ENCODE assay signal across 34 cellular contexts in the genomic region with DNA sequence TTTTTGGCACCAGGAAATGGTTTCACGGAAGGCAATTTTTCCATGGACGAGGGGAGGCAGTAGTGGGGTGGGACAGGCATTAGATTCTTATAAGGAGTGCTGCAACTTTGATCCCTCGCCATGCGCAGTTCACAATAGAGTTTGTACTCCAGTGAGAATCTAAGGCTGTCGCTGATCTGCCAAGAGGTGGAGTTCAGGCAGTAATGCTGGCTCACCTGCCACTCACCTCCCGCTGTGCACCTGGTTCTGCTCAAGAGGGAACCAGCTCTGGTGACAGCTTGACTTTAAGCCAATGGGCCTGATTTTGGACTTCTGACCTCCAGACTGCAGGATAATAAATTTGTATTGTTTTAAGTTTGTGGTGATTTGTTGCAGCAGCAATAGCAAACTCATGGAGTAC.
"Had no signal": no experiment of that assay in that cellular context is flagged by ENCODE, and none has a peak within 500 bp of the region (broad histone marks: within the 10 kb centered on the region; RNA-seq: fewer than 3 reads in every experiment).

No MANE protein-coding gene starts in this region.

- H3K4me3 ChIP-seq: adrenal gland, body of pancreas, breast epithelium had no signal

- H3K27me3 ChIP-seq: adrenal gland, body of pancreas, brain microvascular endothelial cell, breast epithelium had no signal

- H3K36me3 ChIP-seq: adrenal gland, brain microvascular endothelial cell, breast epithelium had no signal

- DNase-seq: activated B cell treated with CpG ODN at 0.5 μM for 24 hours; activated CD4-positive, alpha-beta memory T cell treated with anti-CD3 and anti-CD28 coated beads for 36 hours; activated CD4-positive, alpha-beta T cell treated with anti-CD3 and anti-CD28 coated beads for 4 hours; activated CD4-positive, alpha-beta T cell treated with anti-CD3 and anti-CD28 coated beads, Interleukin-2, amount 10 ng/mL, durations not matched to agents 24 days and 14 days; activated CD4-positive, alpha-beta T cell treated with anti-CD3 and anti-CD28 coated beads, Interleukin-2, amount 50 U/mL, for 1 hour; activated CD4-positive, alpha-beta T cell treated with anti-CD3 and anti-CD28 coated beads, Interleukin-2, amount 50 U/mL, for 4 hours; activated CD4-positive, CD25-positive, alpha-beta regulatory T cell treated with anti-CD3 and anti-CD28 coated beads, Interleukin-2, amount 50 U/mL, for 72 hours; activated CD8-positive, alpha-beta memory T cell treated with anti-CD3 and anti-CD28 coated beads, Interleukin-2, amount 50 U/mL, for 4 hours; activated CD8-positive, alpha-beta T cell treated with anti-CD3 and anti-CD28 coated beads for 36 hours; activated effector memory CD4-positive, alpha-beta T cell treated with anti-CD3 and anti-CD28 coated beads, Interleukin-2, amount 50 U/mL, for 16 hours; activated gamma-delta T cell treated with Interleukin-2 at 50 U/mL for 16 hours; activated naive CD4-positive, alpha-beta T cell; activated naive CD4-positive, alpha-beta T cell treated with anti-CD3 and anti-CD28 coated beads for 36 hours; activated naive CD4-positive, alpha-beta T cell treated with anti-CD3 and anti-CD28 coated beads, Interleukin-2, amount 50 U/mL, for 16 hours; activated naive CD8-positive, alpha-beta T cell treated with anti-CD3 and anti-CD28 coated beads for 36 hours; activated T-cell treated with anti-CD3 and anti-CD28 coated beads for 4 hours; activated T-cell treated with anti-CD3 and anti-CD28 coated beads, Interleukin-2, amount 50 U/mL, for 1 hour; activated T-cell treated with anti-CD3 and anti-CD28 coated beads, Interleukin-2, amount 50 U/mL, for 4 hours; activated T-cell treated with anti-CD3 and anti-CD28 coated beads, Interleukin-2, amount 50 U/mL, for 72 hours; adrenal gland; amniotic stem cell; aorta; body of pancreas; brain microvascular endothelial cell; central memory CD4-positive, alpha-beta T cell; T-helper 1 cell; T-helper 2 cell; T-helper 9 cell had no signal

- H3K27ac ChIP-seq: adrenal gland, body of pancreas, brain microvascular endothelial cell, breast epithelium, VCaP had no signal

- H3K9me3 ChIP-seq: adrenal gland, body of pancreas, breast epithelium had no signal

- ATAC-seq: activated CD8-positive, alpha-beta T cell treated with anti-CD3 and anti-CD28 coated beads for 36 hours; activated naive CD4-positive, alpha-beta T cell treated with anti-CD3 and anti-CD28 coated beads, Interleukin-2, amount 50 U/mL, for 72 hours; activated T-cell treated with anti-CD3 and anti-CD28 coated beads, Interleukin-2, amount 50 U/mL, for 4 hours; activated T-cell treated with anti-CD3 and anti-CD28 coated beads, Interleukin-2, amount 50 U/mL, for 72 hours; activated T-helper 17 cell treated with anti-CD3 and anti-CD28 coated beads, Interleukin-2, amount 50 U/mL, for 72 hours; body of pancreas had no signal

- H3K4me1 ChIP-seq: adrenal gland, body of pancreas, breast epithelium had no signal

- FAIRE-seq: astrocyte, TTC549 had no signal
